Comparison of ENCODE assay signal across 1 cellular context in genomic region chr6:52598123-52598823, GRCh38.
TF ChIP-seq lines count a peak whose summit lies in the region.

No MANE protein-coding gene starts in this region.

TF ChIP-seq in HepG2, 621 proteins besides CTCF, POLR2A, EP300 and RAD21 (continued from another document):
- TF ChIP-seq ZNF737 (CRISPR knock-in tag; IDR thresholded peaks at IDR 0.05; ENCODE audit: borderline replicate concordance) (no peak; the same call in 1 of the 2 replicates), IKZF5 (CRISPR knock-in tag; IDR thresholded peaks at IDR 0.05) (peak; percentile 77), PRDM4 (CRISPR knock-in tag; IDR thresholded peaks at IDR 0.05; ENCODE audit: borderline replicate concordance) (no peak), ZNF253 (CRISPR knock-in tag; IDR thresholded peaks at IDR 0.05; ENCODE audit: borderline replicate concordance) (no peak), ZMYM4 (CRISPR knock-in tag; IDR thresholded peaks at IDR 0.05) (peak; percentile 97), ZKSCAN5 (CRISPR knock-in tag; IDR thresholded peaks at IDR 0.05) (no peak), RFX5 (IDR thresholded peaks at IDR 0.05; ENCODE audit: low read depth, low read length) (peak; percentile 59; the same call in 1 of the 2 replicates), TP53 (CRISPR knock-in tag; conservative IDR thresholded peaks at IDR 0.05) (0 out of 2 replicates have a peak, but pooled peaks have one; percentile 82), ZKSCAN1 (IDR thresholded peaks at IDR 0.05; ENCODE audit: low read length) (peak; percentile 72; the same call in 1 of the 2 replicates), ZNF691 (CRISPR knock-in tag; IDR thresholded peaks at IDR 0.05; ENCODE audit: borderline replicate concordance, low read depth) (peak; percentile 30; the same call in 1 of the 2 replicates), KLF12 (CRISPR knock-in tag; IDR thresholded peaks at IDR 0.05; ENCODE audit: borderline replicate concordance) (peak; percentile 65; the same call in 1 of the 2 replicates), ZMAT5 (CRISPR knock-in tag; IDR thresholded peaks at IDR 0.05; ENCODE audit: borderline replicate concordance, low read depth) (no peak), RARG (CRISPR knock-in tag; IDR thresholded peaks at IDR 0.05; ENCODE audit: low read depth) (no peak), SIX1 (CRISPR knock-in tag; IDR thresholded peaks at IDR 0.05; ENCODE audit: borderline replicate concordance) (no peak; the same call in 1 of the 2 replicates), MAFK (conservative IDR thresholded peaks at IDR 0.05 in 1 of 2, IDR thresholded peaks at IDR 0.05 in 1 of 2; ENCODE audit: low read length in 2 of 2) (no peak; a peak in 1 of 4 replicates), ZNF788 (CRISPR knock-in tag; IDR thresholded peaks at IDR 0.05; ENCODE audit: borderline replicate concordance) (peak; percentile 90), MTA1 (CRISPR knock-in tag; IDR thresholded peaks at IDR 0.05; ENCODE audit: borderline replicate concordance) (peak; percentile 87), U2AF1 (optimal IDR thresholded peaks at IDR 0.05; ENCODE audit: low read depth, low read length) (no peak), SP140L (CRISPR knock-in tag; IDR thresholded peaks at IDR 0.05; ENCODE audit: borderline replicate concordance) (no peak), ZBTB33 (CRISPR knock-in tag; IDR thresholded peaks at IDR 0.05) (peak; percentile 51; the same call in 1 of the 2 replicates), ZSCAN20 (CRISPR knock-in tag; IDR thresholded peaks at IDR 0.05; ENCODE audit: borderline replicate concordance) (no peak; the same call in 1 of the 2 replicates), MED8 (CRISPR knock-in tag; IDR thresholded peaks at IDR 0.05; ENCODE audit: insufficient replicate concordance) (peak; percentile 56), FOXP1 (IDR thresholded peaks at IDR 0.05) (peak; percentile 68; the same call in 1 of the 2 replicates), FOXP1 (CRISPR knock-in tag; IDR thresholded peaks at IDR 0.05) (peak; percentile 62), ZNF597 (CRISPR knock-in tag; IDR thresholded peaks at IDR 0.05) (no peak), KAT7 (CRISPR knock-in tag; IDR thresholded peaks at IDR 0.05; ENCODE audit: borderline replicate concordance) (peak; percentile 75; the same call in 1 of the 2 replicates), TCF12 (IDR thresholded peaks at IDR 0.05) (no peak), TCF12 (CRISPR knock-in tag; IDR thresholded peaks at IDR 0.05) (peak; percentile 30; the same call in 1 of the 2 replicates), CCDC6 (CRISPR knock-in tag; IDR thresholded peaks at IDR 0.05) (0 out of 2 replicates have a peak, but pooled peaks have one; percentile 53), TEAD3 (CRISPR knock-in tag; optimal IDR thresholded peaks at IDR 0.05; ENCODE audit: borderline replicate concordance) (peak; percentile 90), SALL2 (CRISPR knock-in tag; IDR thresholded peaks at IDR 0.05) (peak; percentile 82), ERF (CRISPR knock-in tag; IDR thresholded peaks at IDR 0.05) (peak; percentile 79; the same call in 1 of the 2 replicates), GFI1 (CRISPR knock-in tag; IDR thresholded peaks at IDR 0.05; ENCODE audit: borderline replicate concordance) (peak; percentile 84), HINFP (CRISPR knock-in tag; IDR thresholded peaks at IDR 0.05; ENCODE audit: low read depth) (no peak), KLF6 (CRISPR knock-in tag; IDR thresholded peaks at IDR 0.05) (no peak; the same call in 1 of the 2 replicates)
